In the genomic region with DNA sequence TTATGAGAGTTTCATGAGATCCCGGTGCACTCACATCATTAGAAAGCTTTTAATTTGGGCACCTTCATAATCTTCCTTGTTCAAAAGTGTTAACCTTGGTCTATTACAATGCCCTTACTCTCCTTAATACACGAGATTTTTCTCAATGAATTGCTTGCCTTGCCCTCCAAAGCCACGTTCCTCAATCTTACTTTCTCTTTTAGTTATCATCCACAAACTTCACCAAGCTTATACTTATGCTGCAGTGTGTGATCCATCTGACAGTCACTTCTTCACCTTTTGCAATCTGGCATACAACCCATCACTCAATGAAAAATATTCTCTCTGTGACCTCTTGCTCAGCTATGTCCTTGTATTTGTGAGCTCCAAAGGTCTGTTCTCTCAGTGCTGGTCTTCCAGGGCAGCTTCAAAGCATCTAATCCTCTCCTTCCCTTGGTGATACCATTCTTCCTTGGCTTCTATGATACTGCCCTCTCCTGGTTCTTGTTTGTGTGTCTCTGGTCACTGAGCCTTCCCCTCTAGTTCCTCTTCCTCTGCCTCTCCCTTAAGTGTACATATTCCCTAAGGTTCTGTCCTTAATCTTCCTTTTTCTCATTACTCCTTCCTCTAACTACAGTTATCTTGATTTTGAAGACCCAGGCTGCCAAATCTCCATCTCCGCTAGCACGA, we compare ENCODE assay signal across 8 cellular contexts.
A peak's percentile ranks its signal among the peaks of the same experiment; 100 is the strongest.
DNase-seq lines count a peak whose midpoint lies in the region; ATAC-seq and TF ChIP-seq lines count a peak whose summit lies in the region.

No MANE protein-coding gene starts in this region.

- TF ChIP-seq CTCF in AG04449 (IDR thresholded peaks at IDR 0.05; ENCODE audit: insufficient read depth, low read length, missing control alignments): peak; percentile 27
- peak; percentile 43 for TF ChIP-seq CTCF in epithelial cell of proximal tubule (conservative IDR thresholded peaks at IDR 0.05; ENCODE audit: low read depth, low read length)

- H3K9ac ChIP-seq in trophoblast cell (ENCODE audit: low read length): no peak overlapping the region

- H2BK120ac ChIP-seq in trophoblast cell (ENCODE audit: insufficient read depth, low read length, poor library complexity): no peak overlapping the region

- no peak overlapping the region for H3K14ac ChIP-seq in trophoblast cell (ENCODE audit: low read length)

- H3K27ac ChIP-seq in trophoblast cell (ENCODE audit: low read depth, low read length): no peak overlapping the region

- no peak overlapping the region for H3K23ac ChIP-seq in trophoblast cell (ENCODE audit: low read length)

- H3K4me3 ChIP-seq in AG04449 (ENCODE audit: low read depth, low read length) (no peak overlapping the region), epithelial cell of proximal tubule (ENCODE audit: low read depth, low read length) (no peak overlapping the region), trophoblast cell (ENCODE audit: low read depth, low read length) (no peak overlapping the region)

- H2AFZ ChIP-seq in trophoblast cell (ENCODE audit: insufficient read depth, low read length, poor library complexity): no peak overlapping the region

- POLR2A ChIA-PET in AG04449 (lab: Yijun Ruan, JAX): interaction anchor here (1.0 kb wide), 1 partner anchor 202 kb away, joined by 5 read pairs; the partner anchor contains the start of gene STARD13

- H4K12ac ChIP-seq in trophoblast cell (ENCODE audit: low read depth, low read length): no peak overlapping the region

- no peak overlapping the region for H3K4ac ChIP-seq in trophoblast cell (ENCODE audit: low read depth, low read length)

- H3K9me3 ChIP-seq in trophoblast cell (ENCODE audit: insufficient read depth, low read depth, low read length): peaks cover 2% of the 10 kb centered on the region

- no peaks in the 10 kb centered on the region for H3K27me3 ChIP-seq in trophoblast cell (ENCODE audit: insufficient read depth, low read length)

- no peak overlapping the region for H4K8ac ChIP-seq in trophoblast cell (ENCODE audit: low read depth, low read length)

- H3K79me2 ChIP-seq in trophoblast cell (ENCODE audit: control insufficient read depth, insufficient read depth, low read length, poor library complexity): no peaks in the 10 kb centered on the region

- H2BK5ac ChIP-seq in trophoblast cell (ENCODE audit: low read depth, low read length, poor library complexity): no peak overlapping the region

- no peaks in the 10 kb centered on the region for H3K36me3 ChIP-seq in trophoblast cell (ENCODE audit: control insufficient read depth in 1 of 2, insufficient read depth in 2 of 2, low read length in 2 of 2)

- H2AK5ac ChIP-seq in trophoblast cell (ENCODE audit: low read length): no peak overlapping the region

- peaks cover 1% of the 10 kb centered on the region for H3K79me1 ChIP-seq in trophoblast cell (ENCODE audit: low read length)

- H3K4me1 ChIP-seq in trophoblast cell (ENCODE audit: control insufficient read depth in 1 of 2, insufficient read depth in 2 of 2, low read length in 2 of 2): peaks cover 0 to 2% of the 10 kb centered on the region in 2 experiments

- ATAC-seq in GM19351 (IDR thresholded peaks at IDR 0.05; ENCODE audit: unreplicated experiment) (peak; percentile 72), GM19452 (IDR thresholded peaks at IDR 0.05; ENCODE audit: unreplicated experiment) (no peak)

- CTCF ChIA-PET in AG04449 (lab: Yijun Ruan, JAX): interaction anchor here (0.6 to 3.0 kb wide), 18 partner anchors 8 to 363 kb away, joined by 3 to 13 read pairs (median 3); no protein-coding TSS in a partner anchor

- no peak overlapping the region for H4K91ac ChIP-seq in trophoblast cell (ENCODE audit: low read depth, low read length)

- no peak overlapping the region for H3K4me2 ChIP-seq in trophoblast cell (ENCODE audit: low read length)

- DNase-seq in AG04449 (ENCODE audit: low read depth, low spot score) (no peak), NCI-H526 treated with DMSO at 0.1 percent for 48 hours (lab: John Stamatoyannopoulos, UW) (peak; percentile 13), epithelial cell of proximal tubule (ENCODE audit: low read depth) (no peak), trophoblast cell (peak in 1 of 2 donors; percentile 60), NCI-H1417 (lab: John Stamatoyannopoulos, UW) (no peak), NCI-H774 (lab: John Stamatoyannopoulos, UW) (no peak)

- peak overlapping the region; percentile 31 for H2BK12ac ChIP-seq in trophoblast cell (ENCODE audit: low read length)

- WGBS in trophoblast cell (ENCODE audit: extremely low coverage, insufficient coverage, insufficient read length): no CpG with 5 or more reads among the region's 5 CpGs

- H3K18ac ChIP-seq in trophoblast cell (ENCODE audit: low read length): no peak overlapping the region
